ENCODE assay signal across 8 cellular contexts in genomic region chr7:139775829-139776266, GRCh38. TPM values are rescaled to one million over a fixed set of nuclear protein-coding genes. Genes with fewer than 3 reads are reported as not detected.
A peak's percentile ranks its signal among the peaks of the same experiment; 100 is the strongest.
DNase-seq lines count a peak whose midpoint lies in the region; ATAC-seq and TF ChIP-seq lines count a peak whose summit lies in the region.

No MANE protein-coding gene starts in this region.

- no peaks in the 10 kb centered on the region for H3K9me3 Mint-ChIP-seq in activated naive CD8-positive, alpha-beta T cell treated with anti-CD3 and anti-CD28 coated beads, Interleukin-2, amount 10 ng/mL, durations not matched to agents 7 days and 5 days
- H3K9me3 Mint-ChIP-seq in osteocyte (ENCODE audit: unreplicated experiment) = no peaks in the 10 kb centered on the region

- peak overlapping the region; percentile 60 for H3K27ac Mint-ChIP-seq in activated naive CD8-positive, alpha-beta T cell treated with anti-CD3 and anti-CD28 coated beads, Interleukin-2, amount 10 ng/mL, durations not matched to agents 7 days and 5 days
- peak overlapping the region; percentile 97 for H3K27ac Mint-ChIP-seq in osteocyte (ENCODE audit: unreplicated experiment)

- peak overlapping the region; percentile 99 for H3K4me3 Mint-ChIP-seq in activated naive CD8-positive, alpha-beta T cell treated with anti-CD3 and anti-CD28 coated beads, Interleukin-2, amount 10 ng/mL, durations not matched to agents 7 days and 5 days
- H3K4me3 Mint-ChIP-seq in osteocyte (ENCODE audit: unreplicated experiment) = peak overlapping the region; percentile 98

- peak overlapping the region; percentile 48 to 64 for H3K27ac ChIP-seq in aorta (ENCODE audit: low read depth in 1 of 2, low read length in 2 of 2)

- POLR2A ChIA-PET in AG04449 (lab: Yijun Ruan, JAX) = no interaction called here
- POLR2A ChIA-PET in activated naive CD8-positive, alpha-beta T cell treated with anti-CD3 and anti-CD28 coated beads, Interleukin-2, amount 10 ng/mL, durations not matched to agents 7 days and 5 days (lab: Charles Lee) = no interaction called here

- intact Hi-C loops in head of caudate nucleus (cut with DNase I) (loop anchor here (5.0 kb wide), 2 partner anchors 129 to 226 kb away; no protein-coding TSS in a partner anchor), aorta (cut with DNase I) (loop anchor here (2.0 to 5.0 kb wide), 6 partner anchors 39 to 226 kb away; no protein-coding TSS in a partner anchor)

- peak; percentile 63 for TF ChIP-seq CTCF in AG04449 (IDR thresholded peaks at IDR 0.05; ENCODE audit: insufficient read depth, low read length, missing control alignments)
- peak; percentile 80 for TF ChIP-seq CTCF in osteocyte (IDR thresholded peaks at IDR 0.05)

- ATAC-seq in GM18858 (IDR thresholded peaks at IDR 0.05; ENCODE audit: unreplicated experiment) (peak; percentile 37), aorta (ENCODE audit: low FRiP score) (peak; percentile 83)
- ATAC-seq in activated naive CD8-positive, alpha-beta T cell treated with anti-CD3 and anti-CD28 coated beads, Interleukin-2, amount 10 ng/mL, durations not matched to agents 7 days and 5 days (ENCODE audit: low read depth) = peak; percentile 40

- CTCF ChIA-PET in AG04449 (lab: Yijun Ruan, JAX) = no interaction called here

- H3K4me1 ChIP-seq in aorta (ENCODE audit: control insufficient read depth in 1 of 2, insufficient read depth in 2 of 2, low read length in 2 of 2) = peaks cover 0 to 5% of the 10 kb centered on the region in 2 donors

- 0 to 1% methylated on average over 11 of the region's 11 CpGs for WGBS in aorta, 2 donors

- H3K9me3 ChIP-seq in aorta (ENCODE audit: control insufficient read depth, low read length) = no peaks in the 10 kb centered on the region

- H3K27me3 ChIP-seq in aorta (ENCODE audit: control insufficient read depth in 1 of 2, insufficient read depth in 2 of 2, low read length in 1 of 2) = no peaks in the 10 kb centered on the region

- H3K27me3 Mint-ChIP-seq in activated naive CD8-positive, alpha-beta T cell treated with anti-CD3 and anti-CD28 coated beads, Interleukin-2, amount 10 ng/mL, durations not matched to agents 7 days and 5 days = peaks cover 15% of the 10 kb centered on the region
- no peaks in the 10 kb centered on the region for H3K27me3 Mint-ChIP-seq in osteocyte (ENCODE audit: unreplicated experiment)

- no peaks in the 10 kb centered on the region for H3K36me3 ChIP-seq in aorta (ENCODE audit: control insufficient read depth in 1 of 2, insufficient read depth in 2 of 2, low read length in 1 of 2)

- peaks cover 37% of the 10 kb centered on the region for H3K4me1 Mint-ChIP-seq in activated naive CD8-positive, alpha-beta T cell treated with anti-CD3 and anti-CD28 coated beads, Interleukin-2, amount 10 ng/mL, durations not matched to agents 7 days and 5 days
- peaks cover 55% of the 10 kb centered on the region for H3K4me1 Mint-ChIP-seq in osteocyte (ENCODE audit: unreplicated experiment)

- H3K36me3 Mint-ChIP-seq in activated naive CD8-positive, alpha-beta T cell treated with anti-CD3 and anti-CD28 coated beads, Interleukin-2, amount 10 ng/mL, durations not matched to agents 7 days and 5 days = peaks cover 3% of the 10 kb centered on the region
- no peaks in the 10 kb centered on the region for H3K36me3 Mint-ChIP-seq in osteocyte (ENCODE audit: unreplicated experiment)

- H3K4me3 ChIP-seq in AG04449 (ENCODE audit: low read depth, low read length) = peak overlapping the region; percentile 73
- peak overlapping the region; percentile 100 for H3K4me3 ChIP-seq in aorta (ENCODE audit: low read length in 2 of 2)

- DNase-seq in AG04449 (ENCODE audit: low read depth, low spot score) (peak; percentile 21), LHCN-M2 (ENCODE audit: low read depth) (peak; percentile 90), SIG-M5 treated with dmso at 0.1 percent for 504 hours (lab: John Stamatoyannopoulos, UW; ENCODE audit: unreplicated experiment) (peak; percentile 82), head of caudate nucleus (peak; percentile 19 to 88 (median 72)), osteocyte (ENCODE audit: extremely low spot score, unreplicated experiment) (no peak), aorta (peak in 1 of 2 donors; percentile 76)
- peak; percentile 43 for DNase-seq in activated naive CD8-positive, alpha-beta T cell treated with anti-CD3 and anti-CD28 coated beads, Interleukin-2, amount 10 ng/mL, durations not matched to agents 7 days and 5 days

RNA-seq across cellular contexts. Expression of gene HIPK2, which starts 1.9 kb away (rescaled TPM):
- 50.9 and 61.3 TPM in 2 replicates for total RNA-seq in LHCN-M2 (2014; rRNA removed)
- 31.7 TPM for polyA plus RNA-seq in LHCN-M2 (2012)
- total RNA-seq in activated naive CD8-positive, alpha-beta T cell treated with anti-CD3 and anti-CD28 coated beads, Interleukin-2, amount 10 ng/mL, durations not matched to agents 7 days and 5 days = 10 to 100 TPM; 18.4 to 19.5 TPM
- 90.8 and 96.9 TPM in 2 replicates for total RNA-seq in osteocyte
- total RNA-seq in aorta = 100 to 1,000 TPM in 1 of 2 donors, 10 to 100 TPM in 1; 35.3 to 108 TPM
- 10 to 100 TPM in 1 of 2 donors, 1 to 10 TPM in 1; 9.4 to 12.5 TPM for polyA plus RNA-seq in aorta

RNA-seq across cellular contexts. Expression of gene TBXAS1, which starts 53.2 kb away (rescaled TPM):
- total RNA-seq in LHCN-M2 (2014; rRNA removed) (7.2 and 8.4 TPM in 2 replicates), osteocyte (2.9 and 3.5 TPM in 2 replicates), aorta (10 to 100 TPM; 22.1 to 24.5 TPM)
- polyA plus RNA-seq in LHCN-M2 (2012) = 3.4 TPM
- total RNA-seq in activated naive CD8-positive, alpha-beta T cell treated with anti-CD3 and anti-CD28 coated beads, Interleukin-2, amount 10 ng/mL, durations not matched to agents 7 days and 5 days = 1 to 10 TPM; 2.1 to 3.0 TPM
- 10 to 100 TPM in 1 of 2 donors, 1 to 10 TPM in 1; 5.5 to 11.6 TPM for polyA plus RNA-seq in aorta
